ENCODE assay signal across 21 cellular contexts in genomic region chr7:119283353-119283752, GRCh38.
"Had no signal": no experiment of that assay in that cellular context is flagged by ENCODE, and none has a peak within 500 bp of the region (broad histone marks: within the 10 kb centered on the region; RNA-seq: fewer than 3 reads in every experiment).

No MANE protein-coding gene starts in this region.

- H3K27ac ChIP-seq: KMS-11, SJSA1 had no signal

- H3K36me3 ChIP-seq: SJSA1 had no signal

- H3K4me3 ChIP-seq: K562, SJSA1 had no signal

- H3K9ac ChIP-seq: KMS-11 had no signal

- H3K9me3 ChIP-seq: SJSA1 had no signal

- H3K4me2 ChIP-seq: KMS-11 had no signal

- H3K4me1 Mint-ChIP-seq: IgD-negative memory B cell had no signal

- DNase-seq: Kasumi-1, MM.1S, NCI-H1092 treated with DMSO at 0.1 percent for 48 hours, NCI-H1436, NCI-H187, NCI-H2029, NCI-H2081 treated with DMSO at 0.1 percent for 48 hours, NCI-H2171, NCI-H226, NCI-H446, NCI-H510A, NCI-H524 treated with DMSO at 0.1 percent for 48 hours, NCI-H69, NCI-H774, Right ventricle myocardium superior, RPMI8226, SIG-M5 had no signal

- H3K36me3 Mint-ChIP-seq: IgD-negative memory B cell had no signal

- H3K27me3 Mint-ChIP-seq: IgD-negative memory B cell had no signal

- H3K4me3 Mint-ChIP-seq: IgD-negative memory B cell had no signal

- H3K4me1 ChIP-seq: SJSA1 had no signal

- H3K27ac Mint-ChIP-seq: IgD-negative memory B cell had no signal

- H3K27me3 ChIP-seq: SJSA1 had no signal

- ATAC-seq: K562 had no signal
